In genomic region chr2:182866461-182867369, GRCh38 we compare ENCODE assay signal across 1 cellular context.
TF ChIP-seq lines count a peak whose summit lies in the region.

FRZB (minus strand) TSS chr2:182866637; CDS start chr2:182866552, 85 bp downstream.

TF ChIP-seq in HepG2, 621 proteins besides CTCF, POLR2A, EP300 and RAD21 (continued from another document):
- TF ChIP-seq CENPBD1 (CRISPR knock-in tag; IDR thresholded peaks at IDR 0.05; ENCODE audit: borderline replicate concordance, low read depth), result no peak
